Comparison of ENCODE assay signal across 13 cellular contexts in genomic region chr5:140182075-140182709, GRCh38. TPM values are rescaled to one million over a fixed set of nuclear protein-coding genes. Genes with fewer than 3 reads are reported as not detected.
A peak's percentile ranks its signal among the peaks of the same experiment; 100 is the strongest.
DNase-seq lines count a peak whose midpoint lies in the region; ATAC-seq and TF ChIP-seq lines count a peak whose summit lies in the region.
"Had no signal": no experiment of that assay in that cellular context is flagged by ENCODE, and none has a peak within 500 bp of the region (broad histone marks: within the 10 kb centered on the region; RNA-seq: fewer than 3 reads in every experiment).

No MANE protein-coding gene starts in this region.

- H3K27me3 ChIP-seq in esophagus muscularis mucosa (no peaks in the 10 kb centered on the region), neural progenitor cell (no peaks in the 10 kb centered on the region)
- H3K27me3 ChIP-seq: BLaER1 had no signal

- peak overlapping the region; percentile 68 for H3K4me3 Mint-ChIP-seq in neural progenitor cell
- no peak overlapping the region for H3K4me3 Mint-ChIP-seq in activated naive CD8-positive, alpha-beta T cell treated with anti-CD3 and anti-CD28 coated beads for 36 hours
- H3K4me3 Mint-ChIP-seq: WTC11 had no signal

- intact Hi-C loops in esophagus muscularis mucosa (cut with DNase I), result no loop called here

- WGBS in esophagus muscularis mucosa, result 55% methylated on average over 2 of the region's 2 CpGs

- TF ChIP-seq POLR2A in esophagus muscularis mucosa (IDR thresholded peaks at IDR 0.05; ENCODE audit: low read depth) (no peak), GM18505 (IDR thresholded peaks at IDR 0.05; ENCODE audit: borderline replicate concordance, extremely low read depth, insufficient read depth, insufficient read length) (no peak)

- no peak overlapping the region for H3K9ac ChIP-seq in neural progenitor cell
- H3K9ac ChIP-seq: BLaER1 had no signal

- no peak for TF ChIP-seq EP300 in esophagus muscularis mucosa (IDR thresholded peaks at IDR 0.05)

- TF ChIP-seq CTCF in esophagus muscularis mucosa (IDR thresholded peaks at IDR 0.05) (no peak), neural progenitor cell (IDR thresholded peaks at IDR 0.05) (no peak)

- no peaks in the 10 kb centered on the region for H3K9me3 Mint-ChIP-seq in neural progenitor cell
- no peaks in the 10 kb centered on the region for H3K9me3 Mint-ChIP-seq in activated naive CD8-positive, alpha-beta T cell treated with anti-CD3 and anti-CD28 coated beads for 36 hours
- H3K9me3 Mint-ChIP-seq: activated naive CD4-positive, alpha-beta T cell treated with anti-CD3 and anti-CD28 coated beads, Interleukin-2, amount 50 U/mL, for 72 hours; WTC11 had no signal

- no peak overlapping the region for H2AFZ ChIP-seq in neural progenitor cell (replicated peaks)

- H3K4me1 ChIP-seq in esophagus muscularis mucosa, result peaks cover 40 to 76% (median 67%) of the 10 kb centered on the region in 4 donors
- H3K4me1 ChIP-seq in neural progenitor cell, result peaks cover 29% of the 10 kb centered on the region
- H3K4me1 ChIP-seq: BLaER1 had no signal

- H3K79me2 ChIP-seq in neural progenitor cell (ENCODE audit: low read depth), result peaks cover 8% of the 10 kb centered on the region

- H3K27ac ChIP-seq in esophagus muscularis mucosa (replicated peaks in 1 of 4), result peak overlapping the region; percentile 55 to 71 (median 61)
- H3K27ac ChIP-seq in neural progenitor cell, result no peak overlapping the region
- H3K27ac ChIP-seq: BLaER1 had no signal

- H3K27ac Mint-ChIP-seq in neural progenitor cell, result no peak overlapping the region
- H3K27ac Mint-ChIP-seq in activated naive CD8-positive, alpha-beta T cell treated with anti-CD3 and anti-CD28 coated beads for 36 hours, result no peak overlapping the region
- H3K27ac Mint-ChIP-seq: activated naive CD4-positive, alpha-beta T cell treated with anti-CD3 and anti-CD28 coated beads, Interleukin-2, amount 50 U/mL, for 72 hours; WTC11 had no signal

- H3K36me3 ChIP-seq in esophagus muscularis mucosa, result no peaks in the 10 kb centered on the region
- no peaks in the 10 kb centered on the region for H3K36me3 ChIP-seq in neural progenitor cell
- H3K36me3 ChIP-seq: BLaER1 had no signal

- H3K4me1 Mint-ChIP-seq in neural progenitor cell, result peaks cover 30% of the 10 kb centered on the region
- peaks cover 6% of the 10 kb centered on the region for H3K4me1 Mint-ChIP-seq in activated naive CD8-positive, alpha-beta T cell treated with anti-CD3 and anti-CD28 coated beads for 36 hours

- peaks cover 4% of the 10 kb centered on the region for H3K27me3 Mint-ChIP-seq in neural progenitor cell (ENCODE audit: insufficient read depth, low read depth)
- H3K27me3 Mint-ChIP-seq in activated naive CD8-positive, alpha-beta T cell treated with anti-CD3 and anti-CD28 coated beads for 36 hours, result no peaks in the 10 kb centered on the region

- H4K20me1 ChIP-seq in neural progenitor cell (ENCODE audit: low read depth), result peaks cover 7% of the 10 kb centered on the region
- H4K20me1 ChIP-seq: BLaER1 had no signal

- H3K4me3 ChIP-seq in esophagus muscularis mucosa (no peak overlapping the region), neural progenitor cell (no peak overlapping the region)
- H3K4me3 ChIP-seq: BLaER1 had no signal

- DNase-seq in AG08395 (ENCODE audit: low spot score) (peak; percentile 36), NCI-H2196 (lab: John Stamatoyannopoulos, UW; ENCODE audit: unreplicated experiment) (peak; percentile 13), esophagus muscularis mucosa (ENCODE audit: extremely low spot score) (no peak), neural progenitor cell (ENCODE audit: low spot score) (no peak), inferior parietal cortex (ENCODE audit: extremely low spot score) (no peak)
- no peak for DNase-seq in activated naive CD8-positive, alpha-beta T cell treated with anti-CD3 and anti-CD28 coated beads for 36 hours
- DNase-seq: NCI-H748 treated with DMSO at 0.1 percent for 48 hours; stimulated activated CD4-positive, alpha-beta T cell treated with anti-CD3 and anti-CD28 coated beads, Interleukin-4, amount 100 ng/mL, for 1 hour had no signal

- H3K9me3 ChIP-seq in esophagus muscularis mucosa, result no peaks in the 10 kb centered on the region
- H3K9me3 ChIP-seq in neural progenitor cell (ENCODE audit: low read depth), result no peaks in the 10 kb centered on the region
- H3K9me3 ChIP-seq: BLaER1 had no signal

- H3K4me2 ChIP-seq in neural progenitor cell, result peak overlapping the region; percentile 62
- H3K4me2 ChIP-seq: BLaER1 had no signal

- ATAC-seq in GM18505 (IDR thresholded peaks at IDR 0.05; ENCODE audit: unreplicated experiment), result no peak
- no peak for ATAC-seq in HG02623 (IDR thresholded peaks at IDR 0.05; ENCODE audit: unreplicated experiment)
- ATAC-seq: activated naive CD4-positive, alpha-beta T cell treated with anti-CD3 and anti-CD28 coated beads, Interleukin-2, amount 50 U/mL, for 72 hours had no signal

- H3K36me3 Mint-ChIP-seq in neural progenitor cell, result no peaks in the 10 kb centered on the region
- H3K36me3 Mint-ChIP-seq in activated naive CD8-positive, alpha-beta T cell treated with anti-CD3 and anti-CD28 coated beads for 36 hours, result no peaks in the 10 kb centered on the region
- H3K36me3 Mint-ChIP-seq: activated naive CD4-positive, alpha-beta T cell treated with anti-CD3 and anti-CD28 coated beads, Interleukin-2, amount 50 U/mL, for 72 hours; WTC11 had no signal

- peaks cover 23% of the 10 kb centered on the region for H3F3A ChIP-seq in neural progenitor cell (ENCODE audit: low read depth)

RNA-seq across cellular contexts. Expression of gene CYSTM1, which starts 7.2 kb away (rescaled TPM):
- total RNA-seq in esophagus muscularis mucosa (10 to 100 TPM; 54.0 to 81.0 (median 67.8) TPM), neural progenitor cell (ENCODE audit: low replicate concordance) (8.9 and 19.8 TPM in 2 replicates)
- 10 to 100 TPM; 16.0 to 17.0 TPM for total RNA-seq in activated naive CD8-positive, alpha-beta T cell treated with anti-CD3 and anti-CD28 coated beads for 36 hours

RNA-seq across cellular contexts. Expression of gene IGIP, which starts 56.5 kb away (rescaled TPM):
- total RNA-seq in esophagus muscularis mucosa, result 10 to 100 TPM; 17.6 to 31.9 (median 27.3) TPM
- 0.59 and 1.6 TPM in 2 replicates for total RNA-seq in neural progenitor cell (ENCODE audit: low replicate concordance)
- total RNA-seq in activated naive CD8-positive, alpha-beta T cell treated with anti-CD3 and anti-CD28 coated beads for 36 hours, result 1 to 10 TPM; 1.2 to 1.3 TPM

Comparison
In these comparisons a context has a peak if more than half of its experiments do, and no peak if none do; other contexts are left out.
1. DNase-seq: peak in AG08395 (single experiment) and NCI-H2196 (single experiment); none in esophagus muscularis mucosa (single experiment), neural progenitor cell (single experiment), activated naive CD8-positive, alpha-beta T cell treated with anti-CD3 and anti-CD28 coated beads for 36 hours (single experiment) and inferior parietal cortex (single experiment).